11 cellular contexts compared by ENCODE assay signal in the genomic region with DNA sequence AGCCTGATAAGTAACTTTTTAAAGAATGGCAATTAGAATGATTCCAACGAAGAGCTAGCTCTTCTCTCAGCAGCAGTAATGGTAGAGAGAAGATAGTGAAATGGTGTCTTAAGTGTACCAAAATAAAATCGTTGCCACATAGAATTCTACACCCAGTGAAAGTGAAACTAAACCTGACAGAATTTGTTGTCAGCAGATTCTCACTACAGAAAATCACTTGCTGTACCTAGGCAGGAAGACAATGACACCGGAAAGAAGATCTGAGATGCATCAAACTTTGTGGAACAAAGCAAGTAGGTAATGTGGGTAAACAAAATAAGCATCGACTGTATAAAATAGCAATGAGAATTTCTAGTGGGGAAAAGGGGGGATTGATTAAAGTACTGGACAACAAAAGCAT. TPM values are rescaled to one million over a fixed set of nuclear protein-coding genes. Genes with fewer than 3 reads are reported as not detected.
DNase-seq lines count a peak whose midpoint lies in the region; ATAC-seq, FAIRE-seq and TF ChIP-seq lines count a peak whose summit lies in the region.
"Had no signal": no experiment of that assay in that cellular context is flagged by ENCODE, and none has a peak within 500 bp of the region (broad histone marks: within the 10 kb centered on the region; RNA-seq: fewer than 3 reads in every experiment).

No MANE protein-coding gene starts in this region.

- H3K79me2 ChIP-seq in OCI-LY3 (ENCODE audit: low read length), result no peaks in the 10 kb centered on the region

- H3K27me3 ChIP-seq in BLaER1 treated with 17β-estradiol and CSF1 and Interleukin-3, amounts not matched to agents 10 nM and 100 nM, result no peaks in the 10 kb centered on the region
- no peaks in the 10 kb centered on the region for H3K27me3 ChIP-seq in OCI-LY3 (ENCODE audit: low read depth, low read length)
- H3K27me3 ChIP-seq in pancreas, result peaks cover 0 to 3% (median 0%) of the 10 kb centered on the region in 4 donors

- no peaks in the 10 kb centered on the region for H4K20me1 ChIP-seq in BLaER1 treated with 17β-estradiol and CSF1 and Interleukin-3, amounts not matched to agents 10 nM and 100 nM
- H4K20me1 ChIP-seq in OCI-LY3 (ENCODE audit: insufficient read depth, low read length), result no peaks in the 10 kb centered on the region

- H3K4me2 ChIP-seq in BLaER1 treated with 17β-estradiol and CSF1 and Interleukin-3, amounts not matched to agents 10 nM and 100 nM, result peak overlapping the region; percentile 55 to 75 (median 64)
- peak overlapping the region; percentile 47 for H3K4me2 ChIP-seq in OCI-LY3 (ENCODE audit: low read length)

- ATAC-seq in GM18867 (IDR thresholded peaks at IDR 0.05; ENCODE audit: unreplicated experiment), result peak; percentile 79
- ATAC-seq in pancreas, result no peak

- no peak overlapping the region for H2AFZ ChIP-seq in OCI-LY3 (ENCODE audit: low read depth, low read length)

- H3K36me3 ChIP-seq in BLaER1 treated with 17β-estradiol and CSF1 and Interleukin-3, amounts not matched to agents 10 nM and 100 nM, result no peaks in the 10 kb centered on the region
- H3K36me3 ChIP-seq in OCI-LY3 (replicated peaks; ENCODE audit: low read depth, low read length) (no peaks in the 10 kb centered on the region), pancreas (no peaks in the 10 kb centered on the region)

- DNase-seq in fibroblast of villous mesenchyme (ENCODE audit: low read depth) (peak; percentile 53), retina (no peak), NCI-H2171 treated with DMSO at 0.1 percent for 48 hours (lab: John Stamatoyannopoulos, UW) (no peak), pancreas (no peak), DMS153 (lab: John Stamatoyannopoulos, UW) (no peak)
- DNase-seq: hippocampal formation, NCI-H1092, Right ventricle myocardium superior had no signal

- H3K9me3 ChIP-seq in BLaER1 treated with 17β-estradiol and CSF1 and Interleukin-3, amounts not matched to agents 10 nM and 100 nM (replicated peaks in 1 of 11), result peaks cover 11 to 29% (median 21%) of the 10 kb centered on the region in 11 experiments
- peaks cover 6% of the 10 kb centered on the region; the same call in 1 of the 2 replicates for H3K9me3 ChIP-seq in OCI-LY3 (ENCODE audit: insufficient read depth, low read length)
- H3K9me3 ChIP-seq in pancreas, result no peaks in the 10 kb centered on the region

- H3K4me3 ChIP-seq in BLaER1 treated with 17β-estradiol and CSF1 and Interleukin-3, amounts not matched to agents 10 nM and 100 nM, result peak overlapping the region in 8 of 10 experiments; percentile 5 to 49 (median 20); a peak in 10 of 20 replicates
- H3K4me3 ChIP-seq in OCI-LY3 (ENCODE audit: low read length) (peak overlapping the region; percentile 14; the same call in 1 of the 2 replicates), fibroblast of villous mesenchyme (ENCODE audit: low read depth, low read length) (peak overlapping the region; percentile 32), pancreas (no peak overlapping the region)

- H3K27ac ChIP-seq in BLaER1 treated with 17β-estradiol and CSF1 and Interleukin-3, amounts not matched to agents 10 nM and 100 nM, result peak overlapping the region in 9 of 11 experiments; percentile 56 to 80 (median 68); a peak in 17 of 22 replicates
- H3K27ac ChIP-seq in OCI-LY3 (ENCODE audit: low read length), result no peak overlapping the region
- H3K27ac ChIP-seq in pancreas, result no peak overlapping the region

- peaks cover 12 to 15% (median 14%) of the 10 kb centered on the region in 10 experiments for H3K4me1 ChIP-seq in BLaER1 treated with 17β-estradiol and CSF1 and Interleukin-3, amounts not matched to agents 10 nM and 100 nM
- H3K4me1 ChIP-seq in OCI-LY3 (ENCODE audit: low read length), result 0 out of 2 replicates have a peak, but pooled peaks cover 6% of the 10 kb centered on the region
- H3K4me1 ChIP-seq in pancreas, result no peaks in the 10 kb centered on the region

- FAIRE-seq in pancreas (lab: Jason Lieb, UNC), result no peak

- TF ChIP-seq CTCF in OCI-LY3 (IDR thresholded peaks at IDR 0.05; ENCODE audit: low read depth, low read length), result no peak
- TF ChIP-seq CTCF in fibroblast of villous mesenchyme (IDR thresholded peaks at IDR 0.05; ENCODE audit: insufficient read depth, low read depth, low read length), result no peak
- no peak for TF ChIP-seq CTCF in pancreas (IDR thresholded peaks at IDR 0.05)

- 55 to 61% methylated on average over 4 of the region's 4 CpGs for WGBS in pancreas, 2 donors

- intact Hi-C loops in pancreas (cut with DNase I), result no loop called here

- peak overlapping the region in 7 of 11 experiments; percentile 6 to 62 (median 57); a peak in 15 of 22 replicates for H3K9ac ChIP-seq in BLaER1 treated with 17β-estradiol and CSF1 and Interleukin-3, amounts not matched to agents 10 nM and 100 nM
- no peak overlapping the region for H3K9ac ChIP-seq in OCI-LY3 (ENCODE audit: low read length)

RNA-seq across cellular contexts. Expression of gene EBF1, which starts 20.7 kb away (rescaled TPM):
- total RNA-seq in fibroblast of villous mesenchyme (8.1 and 9.1 TPM in 2 replicates), pancreas (1 to 10 TPM; 1.3 to 6.1 (median 2.9) TPM)
- 1 to 10 TPM; 1.5 to 2.6 TPM for polyA plus RNA-seq in pancreas

Comparison
In these comparisons a context has a peak if more than half of its experiments do, and no peak if none do; other contexts are left out.
1. H3K27ac ChIP-seq: peak in BLaER1 treated with 17β-estradiol and CSF1 and Interleukin-3, amounts not matched to agents 10 nM and 100 nM (9 of 11); none in OCI-LY3 (single experiment) and pancreas (0 of 4).
2. H3K4me3 ChIP-seq: peak in BLaER1 treated with 17β-estradiol and CSF1 and Interleukin-3, amounts not matched to agents 10 nM and 100 nM (8 of 10), OCI-LY3 (single experiment) and fibroblast of villous mesenchyme (single experiment); none in pancreas (0 of 4).